Comparison of ENCODE assay signal across 8 cellular contexts in the genomic region with DNA sequence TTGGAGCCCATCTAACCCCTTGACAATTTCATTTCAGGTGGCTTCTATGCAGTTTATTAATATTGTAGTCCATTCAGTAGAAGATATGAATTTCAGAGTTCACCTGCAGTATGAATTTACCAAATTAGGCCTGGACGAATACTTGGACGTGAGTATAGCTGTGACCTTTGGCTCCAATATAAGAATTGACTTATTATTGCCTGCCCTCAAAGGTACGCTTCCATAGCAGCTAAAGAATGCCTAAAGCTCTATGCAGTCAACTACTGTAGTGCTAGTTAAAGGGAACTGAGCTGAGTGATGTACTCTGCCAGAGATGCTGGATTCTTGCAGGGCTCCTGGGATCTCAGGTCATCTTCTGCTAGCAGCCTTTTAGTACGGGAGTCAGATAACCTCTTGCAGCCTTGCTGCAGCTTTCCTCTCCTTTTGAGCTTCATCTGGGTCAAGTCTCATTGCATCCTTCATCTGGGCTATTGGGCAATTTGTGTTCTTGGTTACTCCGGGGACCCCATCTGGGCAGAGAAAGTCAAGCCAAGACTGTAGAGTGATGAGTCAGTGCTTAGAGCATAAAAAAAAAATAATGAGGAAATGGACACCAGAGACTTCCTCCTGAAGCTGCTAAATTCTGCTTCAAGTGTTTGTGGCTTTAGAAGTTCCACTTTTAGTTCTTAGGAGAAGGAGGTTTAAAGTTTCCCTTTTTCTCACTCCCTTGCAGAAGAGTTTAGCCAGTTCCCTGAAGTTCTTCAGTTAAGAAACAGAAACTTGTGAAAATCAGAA.
A peak's percentile ranks its signal among the peaks of the same experiment; 100 is the strongest.
DNase-seq lines count a peak whose midpoint lies in the region; ATAC-seq and TF ChIP-seq lines count a peak whose summit lies in the region.

No MANE protein-coding gene starts in this region.

- 52 to 71% (median 65%) methylated on average over 5 of the region's 5 CpGs for WGBS in adrenal gland, 4 donors
- 65 to 72% methylated on average over 5 of the region's 5 CpGs for WGBS in upper lobe of left lung, 2 donors

- H3K36me3 ChIP-seq in adrenal gland (replicated peaks in 1 of 2) (no peaks in the 10 kb centered on the region), upper lobe of left lung (peaks cover 0 to 31% (median 0%) of the 10 kb centered on the region in 4 donors)

- peak overlapping the region in 1 of 4 donors; percentile 35 for H3K4me3 ChIP-seq in adrenal gland
- no peak overlapping the region for H3K4me3 ChIP-seq in upper lobe of left lung

- no peak for TF ChIP-seq EP300 in upper lobe of left lung (IDR thresholded peaks at IDR 0.05)

- intact Hi-C loops in adrenal gland (cut with DNase I) = no loop called here

- TF ChIP-seq POLR2A in adrenal gland (IDR thresholded peaks at IDR 0.05) (no peak), upper lobe of left lung (IDR thresholded peaks at IDR 0.05) (peak in 1 of 4 donors; percentile 15)

- DNase-seq in Daoy (ENCODE audit: low read depth) (peak; percentile 53), adrenal gland (peak in 5 of 7 donors; percentile 32 to 63 (median 49)), upper lobe of left lung (peak in 1 of 2 donors; percentile 50), NCI-H1417 treated with DMSO at 0.1 percent for 48 hours (lab: John Stamatoyannopoulos, UW) (no peak), DMS153 (lab: John Stamatoyannopoulos, UW) (no peak)

- H3K9me3 ChIP-seq in adrenal gland (replicated peaks in 1 of 3) (no peaks in the 10 kb centered on the region), upper lobe of left lung (no peaks in the 10 kb centered on the region)

- peak overlapping the region in 3 of 5 donors; percentile 57 to 86 (median 68) for H3K27ac ChIP-seq in adrenal gland
- peak overlapping the region; percentile 13 for H3K27ac ChIP-seq in layer of hippocampus (ENCODE audit: low read depth, low read length)
- peak overlapping the region; percentile 75 to 85 (median 82) for H3K27ac ChIP-seq in upper lobe of left lung

- H3K27me3 ChIP-seq in adrenal gland = no peaks in the 10 kb centered on the region
- no peaks in the 10 kb centered on the region for H3K27me3 ChIP-seq in layer of hippocampus (ENCODE audit: control insufficient read depth, insufficient read depth, low read length)
- no peaks in the 10 kb centered on the region for H3K27me3 ChIP-seq in upper lobe of left lung

- TF ChIP-seq CTCF in adrenal gland (IDR thresholded peaks at IDR 0.05) (no peak), upper lobe of left lung (IDR thresholded peaks at IDR 0.05) (no peak)

- H3K4me1 ChIP-seq in adrenal gland (replicated peaks in 1 of 2) (peaks cover 0 to 24% of the 10 kb centered on the region in 2 donors), upper lobe of left lung (peaks cover 11 to 25% (median 13%) of the 10 kb centered on the region in 4 donors)

- ATAC-seq in GM21423 (IDR thresholded peaks at IDR 0.05; ENCODE audit: unreplicated experiment) (peak; percentile 86), HG03571 (IDR thresholded peaks at IDR 0.05; ENCODE audit: unreplicated experiment) (peak; percentile 80), upper lobe of left lung (ENCODE audit: low FRiP score in 2 of 2) (peak; percentile 84 to 96)

Comparison
In these comparisons a context has a peak if more than half of its experiments do, and no peak if none do; other contexts are left out.
1. DNase-seq: peak in Daoy (single experiment) and adrenal gland (5 of 7); none in NCI-H1417 treated with DMSO at 0.1 percent for 48 hours (single experiment) and DMS153 (single experiment).
2. H3K27ac ChIP-seq: peak in every context shown above with its lines; median percentile 82 in upper lobe of left lung; 68 in adrenal gland; 13 in layer of hippocampus.
3. Peak in every context shown above with its lines, with median percentiles within 50 percentile points of each other: ATAC-seq.